ENCODE assay signal across 9 cellular contexts in genomic region chr2:105396254-105397024, GRCh38. TPM values are rescaled to one million over a fixed set of nuclear protein-coding genes. Genes with fewer than 3 reads are reported as not detected.
DNase-seq lines count a peak whose midpoint lies in the region; ATAC-seq, FAIRE-seq and TF ChIP-seq lines count a peak whose summit lies in the region.
"Had no signal": no experiment of that assay in that cellular context is flagged by ENCODE, and none has a peak within 500 bp of the region (broad histone marks: within the 10 kb centered on the region; RNA-seq: fewer than 3 reads in every experiment).

No MANE protein-coding gene starts in this region.

- peaks cover 26% of the 10 kb centered on the region for H3K79me2 ChIP-seq in HepG2 (ENCODE audit: insufficient read depth, low read length)

- no peak for TF ChIP-seq CTCF in HepG2 (CRISPR knock-in tag; IDR thresholded peaks at IDR 0.05)
- TF ChIP-seq CTCF in stomach (IDR thresholded peaks at IDR 0.05) = no peak

- peak; percentile 89 for ATAC-seq in activated CD4-positive, alpha-beta T cell treated with anti-CD3 and anti-CD28 coated beads for 36 hours
- peak; percentile 95 for ATAC-seq in activated naive CD8-positive, alpha-beta T cell treated with anti-CD3 and anti-CD28 coated beads, Interleukin-2, amount 50 U/mL, for 24 hours
- peak; percentile 48 for ATAC-seq in HepG2

- H3K36me3 ChIP-seq in HepG2 (replicated peaks in 1 of 2; ENCODE audit: control insufficient read depth in 1 of 2, insufficient read depth in 2 of 2, low read length in 2 of 2) (peaks cover 0 to 3% of the 10 kb centered on the region in 2 experiments; a peak in 2 of 5 replicates), stomach (no peaks in the 10 kb centered on the region)

- no peaks in the 10 kb centered on the region for H4K20me1 ChIP-seq in HepG2 (ENCODE audit: insufficient read depth, low read length)

- peak overlapping the region; percentile 78 for H3K4me2 ChIP-seq in HepG2 (ENCODE audit: low read depth, low read length)

- no peak for TF ChIP-seq RAD21 in HepG2 (CRISPR knock-in tag; IDR thresholded peaks at IDR 0.05)

- no peaks in the 10 kb centered on the region for H3K9me3 Mint-ChIP-seq in activated CD4-positive, alpha-beta T cell treated with anti-CD3 and anti-CD28 coated beads for 36 hours (ENCODE audit: low read depth)
- no peaks in the 10 kb centered on the region for H3K9me3 Mint-ChIP-seq in activated naive CD8-positive, alpha-beta T cell treated with anti-CD3 and anti-CD28 coated beads, Interleukin-2, amount 50 U/mL, for 24 hours
- H3K9me3 Mint-ChIP-seq: activated B cell treated with CpG ODN at 0.5 μM for 24 hours had no signal

- BruUV-seq in HepG2 (replicated peaks; lab: Mats Ljungman, UMichigan) = no TSS peak

- H3K9ac ChIP-seq in HepG2 (ENCODE audit: insufficient read depth, low read depth, low read length) = no peak overlapping the region

- no peak overlapping the region for H3K4me3 Mint-ChIP-seq in activated CD4-positive, alpha-beta T cell treated with anti-CD3 and anti-CD28 coated beads for 36 hours
- H3K4me3 Mint-ChIP-seq in activated naive CD8-positive, alpha-beta T cell treated with anti-CD3 and anti-CD28 coated beads, Interleukin-2, amount 50 U/mL, for 24 hours = peak overlapping the region; percentile 16
- H3K4me3 Mint-ChIP-seq: activated B cell treated with CpG ODN at 0.5 μM for 24 hours had no signal

- H3K4me3 ChIP-seq in HepG2 (replicated peaks in 1 of 3; ENCODE audit: insufficient read depth in 1 of 3, low read depth in 2 of 3, low read length in 3 of 3) (peak overlapping the region in 1 of 3 experiments; percentile 9; a peak in 2 of 6 replicates), stomach (peak overlapping the region; percentile 61 to 87 (median 76))

- H3K27ac ChIP-seq in HepG2 (ENCODE audit: extremely low read length, insufficient read depth, low read length) (peak overlapping the region; percentile 58), stomach (peak overlapping the region; percentile 59 to 96 (median 96))

- WGBS in HepG2 (ENCODE audit: low lambda C conversion rate) = 58% methylated on average over 12 of the region's 12 CpGs
- 60 to 73% (median 67%) methylated on average over 12 of the region's 12 CpGs for WGBS in stomach, 5 donors

- peaks cover 13% of the 10 kb centered on the region for H3K4me1 Mint-ChIP-seq in activated CD4-positive, alpha-beta T cell treated with anti-CD3 and anti-CD28 coated beads for 36 hours
- H3K4me1 Mint-ChIP-seq in activated naive CD8-positive, alpha-beta T cell treated with anti-CD3 and anti-CD28 coated beads, Interleukin-2, amount 50 U/mL, for 24 hours = peaks cover 23% of the 10 kb centered on the region

- H3K36me3 Mint-ChIP-seq in activated CD4-positive, alpha-beta T cell treated with anti-CD3 and anti-CD28 coated beads for 36 hours (ENCODE audit: low read depth) = no peaks in the 10 kb centered on the region
- no peaks in the 10 kb centered on the region for H3K36me3 Mint-ChIP-seq in activated naive CD8-positive, alpha-beta T cell treated with anti-CD3 and anti-CD28 coated beads, Interleukin-2, amount 50 U/mL, for 24 hours (ENCODE audit: low read depth)

- peak; percentile 21 for FAIRE-seq in HepG2 (lab: Jason Lieb, UNC)

- H3K9me3 ChIP-seq in HepG2 (ENCODE audit: low read length) = no peaks in the 10 kb centered on the region
- no peaks in the 10 kb centered on the region for H3K9me3 ChIP-seq in stomach

- H3K27me3 ChIP-seq in HepG2 (ENCODE audit: control insufficient read depth in 1 of 2, insufficient read depth in 2 of 2, low read length in 2 of 2) = peaks cover 0 to 6% of the 10 kb centered on the region in 2 experiments; a peak in 2 of 5 replicates
- peaks cover 0 to 31% (median 11%) of the 10 kb centered on the region in 3 donors for H3K27me3 ChIP-seq in stomach

- peak in 1 of 2 experiments; percentile 32; a peak in 1 of 4 replicates for TF ChIP-seq EP300 in HepG2 (IDR thresholded peaks at IDR 0.05; ENCODE audit: low read depth in 2 of 2, low read length in 2 of 2)
- TF ChIP-seq EP300 in HepG2 (CRISPR knock-in tag; IDR thresholded peaks at IDR 0.05; ENCODE audit: borderline replicate concordance) = no peak
- TF ChIP-seq EP300 in stomach (IDR thresholded peaks at IDR 0.05) = no peak

- CTCF ChIA-PET in activated CD4-positive, alpha-beta T cell treated with anti-CD3 and anti-CD28 coated beads for 36 hours (lab: Charles Lee) = interaction anchor here (0.5 to 1.6 kb wide), 4 partner anchors 16 to 73 kb away, joined by 3 to 5 read pairs (median 4); no protein-coding TSS in a partner anchor
- CTCF ChIA-PET in HepG2 (lab: Yijun Ruan, JAX; ENCODE audit: low intra/inter-chr PET ratio, low total read pairs) = no interaction called here

- no peak overlapping the region for H2AFZ ChIP-seq in HepG2 (ENCODE audit: low read length)

- POLR2A ChIA-PET in activated CD4-positive, alpha-beta T cell treated with anti-CD3 and anti-CD28 coated beads for 36 hours (lab: Charles Lee) = no interaction called here
- POLR2A ChIA-PET in HepG2 (lab: Yijun Ruan, JAX) = interaction anchor here (0.9 to 1.2 kb wide), 2 partner anchors 10 to 13 kb away, joined by 3 to 4 read pairs; no protein-coding TSS in a partner anchor

- H3K27ac Mint-ChIP-seq in activated CD4-positive, alpha-beta T cell treated with anti-CD3 and anti-CD28 coated beads for 36 hours = no peak overlapping the region
- peak overlapping the region; percentile 81 for H3K27ac Mint-ChIP-seq in activated naive CD8-positive, alpha-beta T cell treated with anti-CD3 and anti-CD28 coated beads, Interleukin-2, amount 50 U/mL, for 24 hours
- H3K27ac Mint-ChIP-seq: activated B cell treated with CpG ODN at 0.5 μM for 24 hours had no signal

- TF ChIP-seq POLR2A in HepG2 (IDR thresholded peaks at IDR 0.05; ENCODE audit: insufficient read depth in 1 of 2, low read depth in 2 of 2, low read length in 2 of 2) = no peak
- TF ChIP-seq POLR2A in stomach (IDR thresholded peaks at IDR 0.05) = no peak

- in situ Hi-C loops in HepG2 (cut with HindIII; ENCODE audit: extremely low pct_ligation_motif_present, low pct_unique_long_range_greater_than_20kb) = no loop called here

- H3K27me3 Mint-ChIP-seq in activated CD4-positive, alpha-beta T cell treated with anti-CD3 and anti-CD28 coated beads for 36 hours = peaks cover 10% of the 10 kb centered on the region
- H3K27me3 Mint-ChIP-seq in activated naive CD8-positive, alpha-beta T cell treated with anti-CD3 and anti-CD28 coated beads, Interleukin-2, amount 50 U/mL, for 24 hours = peaks cover 25% of the 10 kb centered on the region

- intact Hi-C loops in activated CD4-positive, alpha-beta T cell treated with anti-CD3 and anti-CD28 coated beads for 36 hours (cut with DNase I, micrococcal nuclease) = loop anchor here in 1 of 2 experiments (2.0 to 5.0 kb wide), 5 partner anchors 71 to 796 kb away; partner anchors contain the start of gene MRPS9
- intact Hi-C loops in HepG2 (cut with micrococcal nuclease; ENCODE audit: unreplicated experiment) = no loop called here
- intact Hi-C loops in stomach (cut with DNase I; ENCODE audit: low total_unique reads) = no loop called here
- intact Hi-C loops in head of caudate nucleus (cut with DNase I) = no loop called here

- peaks cover 64% of the 10 kb centered on the region for H3K4me1 ChIP-seq in HepG2 (ENCODE audit: insufficient read depth, low read length)
- peaks cover 25 to 61% (median 53%) of the 10 kb centered on the region in 4 donors for H3K4me1 ChIP-seq in stomach

- DNase-seq in activated CD4-positive, alpha-beta T cell treated with anti-CD3 and anti-CD28 coated beads for 36 hours = peak; percentile 82
- DNase-seq in activated CD4-positive, alpha-beta T cell treated with anti-CD3 and anti-CD28 coated beads, Interleukin-2, amount 50 U/mL, for 1 hour = no peak
- DNase-seq in activated naive CD8-positive, alpha-beta T cell treated with anti-CD3 and anti-CD28 coated beads, Interleukin-2, amount 50 U/mL, for 24 hours = peak; percentile 61
- DNase-seq in HepG2 (ENCODE audit: low spot score) (peak; percentile 85), stomach (peak; percentile 74), NAMALWA (ENCODE audit: low spot score) (no peak), head of caudate nucleus (no peak), NK-92 (lab: John Stamatoyannopoulos, UW; ENCODE audit: unreplicated experiment) (no peak)
- DNase-seq: activated B cell treated with CpG ODN at 0.5 μM for 24 hours had no signal

RNA-seq across cellular contexts. Expression of gene FHL2, which starts 2.4 kb away (rescaled TPM):
- total RNA-seq in activated CD4-positive, alpha-beta T cell treated with anti-CD3 and anti-CD28 coated beads for 36 hours = 1 to 10 TPM; 3.9 to 4.7 TPM
- total RNA-seq in HepG2 (2016; rRNA removed; fragmentation: Illumina TruSeq; extraction: Trizol) = 1.9 and 2.3 TPM in 2 replicates
- total RNA-seq in HepG2 (2016; cell fraction: cytosol; rRNA removed; fragmentation: Illumina TruSeq; extraction: Trizol; ENCODE audit: low read depth) = 1.4 and 1.6 TPM in 2 replicates
- total RNA-seq in HepG2 (2016; cell fraction: insoluble cytoplasmic fraction; rRNA removed; fragmentation: Illumina TruSeq; extraction: Trizol) = 1.9 and 2.3 TPM in 2 replicates
- 1.4 and 1.7 TPM in 2 replicates for total RNA-seq in HepG2 (2016; cell fraction: membrane; rRNA removed; fragmentation: Illumina TruSeq; extraction: Trizol)
- 0.53 and 0.87 TPM in 2 replicates for total RNA-seq in HepG2 (2016; cell fraction: nucleus; rRNA removed; fragmentation: Illumina TruSeq; extraction: Trizol)
- polyA plus RNA-seq in HepG2 (2011; rRNA removed) = 44.2 and 74.8 TPM in 2 replicates
- 51.8 and 84.3 TPM in 2 replicates for polyA plus RNA-seq in HepG2 (2011; cell fraction: cytosol; rRNA removed)
- polyA plus RNA-seq in HepG2 (2011; cell fraction: nucleus; rRNA removed) = 19.1 and 28.9 TPM in 2 replicates
- polyA plus RNA-seq in HepG2 (2012) = 51.1 and 56.1 TPM in 2 replicates
- 1.8 and 2.5 TPM in 2 replicates for polyA plus RNA-seq in HepG2 (2016; cell fraction: cytosol; fragmentation: Illumina TruSeq; extraction: Trizol; ENCODE audit: low read depth)
- 3.4 and 3.5 TPM in 2 replicates for polyA plus RNA-seq in HepG2 (2016; cell fraction: insoluble cytoplasmic fraction; fragmentation: Illumina TruSeq; extraction: Trizol; ENCODE audit: low read depth)
- polyA plus RNA-seq in HepG2 (2016; cell fraction: membrane; fragmentation: Illumina TruSeq; extraction: Trizol; ENCODE audit: low read depth) = 1.9 and 2.2 TPM in 2 replicates
- polyA plus RNA-seq in HepG2 (2016; cell fraction: nucleus; fragmentation: Illumina TruSeq; extraction: Trizol; ENCODE audit: insufficient read depth, low read depth) = 1.0 and 1.6 TPM in 2 replicates
- 56.1 and 100.0 TPM in 2 replicates for polyA minus RNA-seq in HepG2 (2011; rRNA and poly(A)+ RNA removed; ENCODE audit: low replicate concordance)
- 18.5 and 23.7 TPM in 2 replicates for polyA minus RNA-seq in HepG2 (2011; cell fraction: cytosol; rRNA and poly(A)+ RNA removed)
- 28.0 and 37.5 TPM in 2 replicates for polyA minus RNA-seq in HepG2 (2011; cell fraction: nucleus; rRNA and poly(A)+ RNA removed)
- 100 to 1,000 TPM in 1 of 5 donors, 10 to 100 TPM in 4; 42.3 to 118 (median 57.1) TPM for total RNA-seq in stomach
- 100 to 1,000 TPM in 1 of 3 donors, 10 to 100 TPM in 2; 45.7 to 240 (median 84.2) TPM for polyA plus RNA-seq in stomach

RNA-seq across cellular contexts. Expression of gene C2orf49, which starts 59.1 kb away (rescaled TPM):
- total RNA-seq in activated CD4-positive, alpha-beta T cell treated with anti-CD3 and anti-CD28 coated beads for 36 hours = 10 to 100 TPM; 19.3 to 27.8 TPM
- 28.8 and 35.6 TPM in 2 replicates for total RNA-seq in HepG2 (2016; rRNA removed; fragmentation: Illumina TruSeq; extraction: Trizol)
- total RNA-seq in HepG2 (2016; cell fraction: cytosol; rRNA removed; fragmentation: Illumina TruSeq; extraction: Trizol; ENCODE audit: low read depth) = 13.5 and 14.5 TPM in 2 replicates
- total RNA-seq in HepG2 (2016; cell fraction: insoluble cytoplasmic fraction; rRNA removed; fragmentation: Illumina TruSeq; extraction: Trizol) = 30.8 and 40.4 TPM in 2 replicates
- total RNA-seq in HepG2 (2016; cell fraction: membrane; rRNA removed; fragmentation: Illumina TruSeq; extraction: Trizol) = 17.9 and 19.2 TPM in 2 replicates
- total RNA-seq in HepG2 (2016; cell fraction: nucleus; rRNA removed; fragmentation: Illumina TruSeq; extraction: Trizol) = 16.1 and 20.5 TPM in 2 replicates
- polyA plus RNA-seq in HepG2 (2011; rRNA removed) = 21.6 and 24.7 TPM in 2 replicates
- polyA plus RNA-seq in HepG2 (2011; cell fraction: cytosol; rRNA removed) = 10.0 and 13.2 TPM in 2 replicates
- 9.5 and 13.6 TPM in 2 replicates for polyA plus RNA-seq in HepG2 (2011; cell fraction: nucleus; rRNA removed)
- 28.0 and 30.9 TPM in 2 replicates for polyA plus RNA-seq in HepG2 (2012)
- 4.6 and 4.9 TPM in 2 replicates for polyA plus RNA-seq in HepG2 (2016; cell fraction: cytosol; fragmentation: Illumina TruSeq; extraction: Trizol; ENCODE audit: low read depth)
- 31.3 and 31.7 TPM in 2 replicates for polyA plus RNA-seq in HepG2 (2016; cell fraction: insoluble cytoplasmic fraction; fragmentation: Illumina TruSeq; extraction: Trizol; ENCODE audit: low read depth)
- 5.2 and 7.1 TPM in 2 replicates for polyA plus RNA-seq in HepG2 (2016; cell fraction: membrane; fragmentation: Illumina TruSeq; extraction: Trizol; ENCODE audit: low read depth)
- 19.7 and 25.5 TPM in 2 replicates for polyA plus RNA-seq in HepG2 (2016; cell fraction: nucleus; fragmentation: Illumina TruSeq; extraction: Trizol; ENCODE audit: insufficient read depth, low read depth)
- polyA minus RNA-seq in HepG2 (2011; rRNA and poly(A)+ RNA removed; ENCODE audit: low replicate concordance) = 6.4 and 9.7 TPM in 2 replicates
- polyA minus RNA-seq in HepG2 (2011; cell fraction: cytosol; rRNA and poly(A)+ RNA removed) = 14.1 and 14.5 TPM in 2 replicates
- polyA minus RNA-seq in HepG2 (2011; cell fraction: nucleus; rRNA and poly(A)+ RNA removed) = 27.2 and 30.3 TPM in 2 replicates
- 10 to 100 TPM; 10.5 to 22.0 (median 11.3) TPM for total RNA-seq in stomach
- polyA plus RNA-seq in stomach = 10 to 100 TPM in 1 of 3 donors, 1 to 10 TPM in 2; 6.3 to 11.2 (median 7.0) TPM

Comparison
In these comparisons a context has a peak if more than half of its experiments do, and no peak if none do; other contexts are left out.
1. DNase-seq: peak in activated CD4-positive, alpha-beta T cell treated with anti-CD3 and anti-CD28 coated beads for 36 hours (single experiment), activated naive CD8-positive, alpha-beta T cell treated with anti-CD3 and anti-CD28 coated beads, Interleukin-2, amount 50 U/mL, for 24 hours (single experiment), HepG2 (single experiment) and stomach (single experiment); none in activated CD4-positive, alpha-beta T cell treated with anti-CD3 and anti-CD28 coated beads, Interleukin-2, amount 50 U/mL, for 1 hour (single experiment), NAMALWA (single experiment), head of caudate nucleus (0 of 42) and NK-92 (single experiment).
2. RNA of gene FHL2, which starts 2.4 kb away (total RNA-seq): 42.3 to 118 TPM in stomach; 3.9 to 4.7 TPM in activated CD4-positive, alpha-beta T cell treated with anti-CD3 and anti-CD28 coated beads for 36 hours and 0.53 to 2.3 TPM in HepG2; every median in the first group is over 4 times any median in the second.
3. Peak in every context shown above with its lines, with median percentiles within 50 percentile points of each other: ATAC-seq.